In the genomic region with DNA sequence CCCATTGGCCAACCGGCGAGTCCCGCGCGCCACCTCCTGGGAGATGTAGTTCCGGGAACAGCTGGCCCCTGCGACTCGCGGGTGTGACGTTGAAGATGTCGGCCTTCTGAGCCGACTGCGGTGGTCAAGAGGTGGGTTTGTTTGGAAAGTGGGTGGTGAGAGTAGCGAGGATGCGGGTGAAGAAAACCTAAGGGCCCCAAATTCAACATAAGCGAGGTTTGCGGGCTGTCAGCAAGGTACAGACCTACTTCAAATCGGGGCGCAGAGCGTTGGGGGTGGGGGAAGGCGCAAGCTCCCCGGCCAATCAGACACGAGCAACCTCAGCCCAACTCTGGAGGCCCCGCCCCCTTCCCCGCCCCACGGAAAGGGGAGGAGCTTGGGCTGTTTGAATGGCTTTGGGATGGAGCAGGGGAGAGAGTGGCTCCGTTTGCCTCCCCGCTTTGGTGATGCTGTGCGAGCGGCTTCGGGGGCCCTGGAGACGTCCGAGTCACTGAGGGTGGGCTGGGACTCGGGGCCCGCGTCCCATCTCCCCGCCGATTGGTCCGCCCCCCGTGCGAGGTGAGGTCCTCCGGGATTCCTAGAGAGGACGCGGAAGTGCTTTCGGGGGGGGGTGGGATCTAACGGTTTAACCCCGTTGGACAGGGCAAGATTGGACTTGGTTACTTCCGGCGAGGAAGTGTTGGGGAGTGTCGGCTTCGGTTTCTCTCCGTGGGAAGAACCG, we compare ENCODE assay signal across 8 cellular contexts. TPM values are rescaled to one million over a fixed set of nuclear protein-coding genes. Genes with fewer than 3 reads are reported as not detected.
DNase-seq lines count a peak whose midpoint lies in the region; ATAC-seq and TF ChIP-seq lines count a peak whose summit lies in the region.

A gene (plus strand): TSS at position 60 of the 721 bp plus-strand sequence. CDS start 1,383 bp downstream, outside the sequence.

- TF ChIP-seq CTCF in endodermal cell (conservative IDR thresholded peaks at IDR 0.05), result no peak

- H3K36me3 ChIP-seq in HUES48 (ENCODE audit: control insufficient read depth, insufficient read depth, low read length) (no peaks in the 10 kb centered on the region), NT2/D1 (ENCODE audit: insufficient read depth, insufficient read length, low read length) (peaks cover 11% of the 10 kb centered on the region), endodermal cell (ENCODE audit: control insufficient read depth, insufficient read depth, low read length) (peaks cover 6% of the 10 kb centered on the region), mesodermal cell (ENCODE audit: control insufficient read depth, insufficient read depth, low read length) (peaks cover 6% of the 10 kb centered on the region)

- H3K4me1 ChIP-seq in HUES48 (ENCODE audit: control insufficient read depth, insufficient read depth, low read length) (0 out of 2 replicates have a peak, but pooled peaks cover 3% of the 10 kb centered on the region), NT2/D1 (ENCODE audit: insufficient read depth, insufficient read length) (peaks cover 4% of the 10 kb centered on the region), endodermal cell (ENCODE audit: control insufficient read depth, insufficient read depth, low read length) (no peaks in the 10 kb centered on the region), mesodermal cell (ENCODE audit: control insufficient read depth, insufficient read depth, low read length, poor library complexity, severe bottlenecking) (peaks cover 17% of the 10 kb centered on the region)

- peak within 1 kb of the TSS; percentile 97 for H3K27ac Mint-ChIP-seq in endodermal cell

- peaks cover 13% of the 10 kb centered on the region for H3K4me1 Mint-ChIP-seq in endodermal cell

- H3K27me3 Mint-ChIP-seq in endodermal cell (ENCODE audit: insufficient read depth), result no peaks in the 10 kb centered on the region

- DNase-seq in Caki2 (ENCODE audit: low read depth) (peak; percentile 98), NT2/D1 (ENCODE audit: low read depth, low spot score) (peak; percentile 89), endodermal cell (peak; percentile 99)
- peak; percentile 88 for DNase-seq in activated CD8-positive, alpha-beta memory T cell treated with anti-CD3 and anti-CD28 coated beads, Interleukin-2, amount 50 U/mL, for 1 hour (ENCODE audit: extremely low read depth)
- DNase-seq in stimulated activated CD8-positive, alpha-beta memory T cell treated with anti-CD3 and anti-CD28 coated beads, Interleukin-15, amount 100 ng/mL, for 24 hours (ENCODE audit: low read depth), result peak; percentile 93

- H3K27ac ChIP-seq in HUES48 (ENCODE audit: low read depth, low read length) (peak within 1 kb of the TSS; percentile 94), endodermal cell (ENCODE audit: low read depth, low read length) (peak within 1 kb of the TSS; percentile 85), mesodermal cell (ENCODE audit: low read depth, low read length, severe bottlenecking) (peak within 1 kb of the TSS; percentile 75)

- H3K27me3 ChIP-seq in HUES48 (ENCODE audit: control insufficient read depth, insufficient read depth, low read length) (no peaks in the 10 kb centered on the region), NT2/D1 (ENCODE audit: insufficient read depth, insufficient read length) (no peaks in the 10 kb centered on the region), endodermal cell (ENCODE audit: control insufficient read depth, insufficient read depth, low read length, poor library complexity, severe bottlenecking) (no peaks in the 10 kb centered on the region)

- H3K36me3 Mint-ChIP-seq in endodermal cell (ENCODE audit: low read depth), result peaks cover 19% of the 10 kb centered on the region

- ATAC-seq in GM21390 (IDR thresholded peaks at IDR 0.05; ENCODE audit: unreplicated experiment), result peak; percentile 67

- WGBS in endodermal cell (ENCODE audit: insufficient coverage in 1 of 2, insufficient read length in 1 of 2), 2 experiments, result 0% methylated on average over 7 to 53 of the region's 53 CpGs
- 0 to 1% methylated on average over 20 to 47 of the region's 53 CpGs for WGBS in mesodermal cell (ENCODE audit: insufficient coverage in 2 of 2), 2 experiments

- peak within 1 kb of the TSS; percentile 52 for H3K9ac ChIP-seq in HUES48 (ENCODE audit: low read depth, low read length)
- H3K9ac ChIP-seq in NT2/D1 (ENCODE audit: insufficient read length, low read depth), result peak within 1 kb of the TSS; percentile 92
- peak within 1 kb of the TSS; percentile 51 for H3K9ac ChIP-seq in endodermal cell (ENCODE audit: extremely low read depth, low read length, poor library complexity, severe bottlenecking)

- H3K4me3 Mint-ChIP-seq in endodermal cell, result peak within 1 kb of the TSS; percentile 83

- no peaks in the 10 kb centered on the region for H3K9me3 Mint-ChIP-seq in endodermal cell

- peak within 1 kb of the TSS; percentile 86 for H3K4me3 ChIP-seq in HUES48 (ENCODE audit: low read depth, low read length)
- H3K4me3 ChIP-seq in NT2/D1 (ENCODE audit: insufficient read length, low read depth), result peak within 1 kb of the TSS; percentile 73
- H3K4me3 ChIP-seq in endodermal cell (ENCODE audit: low read length), result peak within 1 kb of the TSS; percentile 91
- H3K4me3 ChIP-seq in mesodermal cell (ENCODE audit: extremely low read depth, insufficient read depth, low read length, poor library complexity, severe bottlenecking), result peak within 1 kb of the TSS; percentile 87

- H3K9me3 ChIP-seq in HUES48 (ENCODE audit: control insufficient read depth, insufficient read depth, low read length), result no peaks in the 10 kb centered on the region
- H3K9me3 ChIP-seq in NT2/D1 (ENCODE audit: insufficient read depth, low read length), result no peaks in the 10 kb centered on the region
- no peaks in the 10 kb centered on the region for H3K9me3 ChIP-seq in endodermal cell (ENCODE audit: control insufficient read depth, low read length)
- no peaks in the 10 kb centered on the region for H3K9me3 ChIP-seq in mesodermal cell (ENCODE audit: control insufficient read depth, low read length)

- in situ Hi-C loops in Caki2 (cut with HindIII; ENCODE audit: low pct_unique_long_range_greater_than_20kb, low sequenced_read_pairs), result no loop called here

RNA-seq across cellular contexts. Expression of the gene that starts here (rescaled TPM):
- 5.3 and 6.7 TPM in 2 replicates for total RNA-seq in Caki2 (2014; rRNA removed; shearing (Covaris generic); ENCODE audit: low replicate concordance)
- 10 to 100 TPM; 14.9 to 18.2 TPM for total RNA-seq in endodermal cell
- polyA plus RNA-seq in endodermal cell (2013, experiment 1 of 2), result 15.5 TPM
- 15.6 TPM for polyA plus RNA-seq in endodermal cell (2013, experiment 2 of 2)
- 15.0 TPM for polyA plus RNA-seq in mesodermal cell (2013, experiment 1 of 2)
- 15.1 TPM for polyA plus RNA-seq in mesodermal cell (2013, experiment 2 of 2)

Comparison
In these comparisons a context has a peak if more than half of its experiments do, and no peak if none do; other contexts are left out.
1. Peak in every context shown above with its lines: DNase-seq, ATAC-seq, H3K4me3 ChIP-seq and H3K27ac ChIP-seq.